Comparison of ENCODE assay signal across 19 cellular contexts in the genomic region with DNA sequence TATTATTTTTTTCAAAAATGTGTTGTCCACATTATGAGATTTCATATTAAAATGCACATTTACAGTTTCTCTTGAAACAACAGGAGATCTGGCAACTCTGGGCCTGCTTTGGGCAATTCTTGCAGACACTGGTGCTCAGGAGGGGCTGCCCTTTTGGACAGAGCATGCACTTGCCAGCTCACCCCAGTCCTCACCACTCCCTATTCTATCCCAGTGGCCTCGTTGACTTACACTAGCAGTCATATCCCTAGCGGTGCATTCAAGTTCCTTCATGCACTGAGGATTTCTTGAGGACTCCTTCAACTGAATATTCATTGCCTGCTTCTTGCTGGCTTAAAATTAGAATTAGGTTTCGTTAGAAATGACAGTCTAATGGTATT.
"Had no signal": no experiment of that assay in that cellular context is flagged by ENCODE, and none has a peak within 500 bp of the region (broad histone marks: within the 10 kb centered on the region; RNA-seq: fewer than 3 reads in every experiment).

No MANE protein-coding gene starts in this region.

- H3K27ac Mint-ChIP-seq: activated naive CD4-positive, alpha-beta T cell treated with anti-CD3 and anti-CD28 coated beads, Interleukin-2, amount 50 U/mL, for 72 hours; activated T-cell treated with anti-CD3 and anti-CD28 coated beads, Interleukin-2, amount 50 U/mL, for 72 hours; dendritic cell treated with granulocyte-macrophage colony-stimulating factor and Interleukin-4, amounts not matched to agents 40 ng/mL and 50 ng/mL, for 4 days; immature natural killer cell; mesothelial cell of epicardium; stimulated activated naive CD8-positive, alpha-beta T cell treated with anti-CD3 and anti-CD28 coated beads, Interleukin-15, Interleukin-2, amounts not matched to agents 100 ng/mL and 50 ng/mL, for 24 hours; T-helper 1 cell treated with Interleukin-12 subunit alpha and Interleukin-12 subunit beta and Interleukin-4 antibody, amounts not matched to agents 30 μg/mL and 1 μg/mL, for 36 hours; WTC11 had no signal

- H3K36me3 ChIP-seq: lower lobe of right lung, pancreas, suprapubic skin, upper lobe of right lung had no signal

- H3K4me3 ChIP-seq: lower lobe of right lung, pancreas, skin epidermis, suprapubic skin, upper lobe of right lung had no signal

- H3K4me3 Mint-ChIP-seq: activated T-cell treated with anti-CD3 and anti-CD28 coated beads, Interleukin-2, amount 50 U/mL, for 72 hours; dendritic cell treated with granulocyte-macrophage colony-stimulating factor and Interleukin-4, amounts not matched to agents 40 ng/mL and 50 ng/mL, for 4 days; immature natural killer cell; mesothelial cell of epicardium; neural crest cell; stimulated activated naive CD8-positive, alpha-beta T cell treated with anti-CD3 and anti-CD28 coated beads, Interleukin-15, Interleukin-2, amounts not matched to agents 100 ng/mL and 50 ng/mL, for 24 hours; T-helper 1 cell treated with Interleukin-12 subunit alpha and Interleukin-12 subunit beta and Interleukin-4 antibody, amounts not matched to agents 30 μg/mL and 1 μg/mL, for 36 hours; WTC11 had no signal

- H3K36me3 Mint-ChIP-seq: activated naive CD4-positive, alpha-beta T cell treated with anti-CD3 and anti-CD28 coated beads, Interleukin-2, amount 50 U/mL, for 72 hours; immature natural killer cell; mesothelial cell of epicardium; WTC11 had no signal

- H3K4me1 Mint-ChIP-seq: immature natural killer cell, mesothelial cell of epicardium, neural crest cell, WTC11 had no signal

- H3K9me3 ChIP-seq: lower lobe of right lung, pancreas, suprapubic skin, upper lobe of right lung had no signal

- H3K27ac ChIP-seq: epithelial cell of prostate, lower lobe of right lung, pancreas, suprapubic skin, upper lobe of right lung had no signal

- ATAC-seq: activated naive CD4-positive, alpha-beta T cell treated with anti-CD3 and anti-CD28 coated beads, Interleukin-2, amount 50 U/mL, for 72 hours; activated T-cell treated with anti-CD3 and anti-CD28 coated beads, Interleukin-2, amount 50 U/mL, for 72 hours; lower lobe of right lung; pancreas; upper lobe of right lung; WTC11 had no signal

- H3K27me3 ChIP-seq: pancreas, suprapubic skin, upper lobe of right lung had no signal

- DNase-seq: activated CD4-positive, alpha-beta T cell treated with anti-CD3 and anti-CD28 coated beads for 48 hours; activated CD8-positive, alpha-beta memory T cell treated with anti-CD3 and anti-CD28 coated beads, Interleukin-2, amount 50 U/mL, for 48 hours; activated gamma-delta T cell; activated T-cell treated with anti-CD3 and anti-CD28 coated beads, Interleukin-2, amount 50 U/mL, for 72 hours; foreskin melanocyte; immature natural killer cell; lower lobe of right lung; pancreas; upper lobe of right lung had no signal

- H3K9me3 Mint-ChIP-seq: activated T-cell treated with anti-CD3 and anti-CD28 coated beads, Interleukin-2, amount 50 U/mL, for 72 hours; dendritic cell treated with granulocyte-macrophage colony-stimulating factor and Interleukin-4, amounts not matched to agents 40 ng/mL and 50 ng/mL, for 4 days; immature natural killer cell; neural crest cell; stimulated activated naive CD8-positive, alpha-beta T cell treated with anti-CD3 and anti-CD28 coated beads, Interleukin-15, Interleukin-2, amounts not matched to agents 100 ng/mL and 50 ng/mL, for 24 hours; T-helper 1 cell treated with Interleukin-12 subunit alpha and Interleukin-12 subunit beta and Interleukin-4 antibody, amounts not matched to agents 30 μg/mL and 1 μg/mL, for 36 hours had no signal

- H3K4me1 ChIP-seq: lower lobe of right lung, suprapubic skin, upper lobe of right lung had no signal
